Comparison of ENCODE assay signal across 15 cellular contexts in the genomic region with DNA sequence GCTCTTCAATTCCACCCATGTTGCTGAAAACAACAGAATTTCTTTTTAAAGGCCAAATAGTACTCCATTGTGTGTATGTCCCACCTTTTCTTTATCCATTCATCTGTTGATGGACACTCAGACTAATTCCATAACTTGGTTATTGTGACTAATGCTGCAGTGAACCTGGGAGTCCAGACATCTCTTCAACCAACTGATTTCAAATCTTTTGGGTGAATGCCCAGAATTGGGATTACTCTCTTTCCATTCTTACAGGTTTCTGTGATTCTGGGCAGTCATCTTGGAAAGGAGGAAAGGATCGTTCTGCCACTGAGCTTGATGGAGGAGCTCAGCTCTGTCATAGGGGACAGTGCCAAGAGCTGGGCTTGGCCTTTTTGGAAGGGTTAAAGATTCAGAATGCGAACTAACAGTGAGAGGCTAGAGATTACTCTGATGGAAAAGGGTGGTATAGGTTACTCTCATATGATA. TPM values are rescaled to one million over a fixed set of nuclear protein-coding genes. Genes with fewer than 3 reads are reported as not detected.
A peak's percentile ranks its signal among the peaks of the same experiment; 100 is the strongest.
DNase-seq lines count a peak whose midpoint lies in the region; ATAC-seq and TF ChIP-seq lines count a peak whose summit lies in the region.
"Had no signal": no experiment of that assay in that cellular context is flagged by ENCODE, and none has a peak within 500 bp of the region (broad histone marks: within the 10 kb centered on the region; RNA-seq: fewer than 3 reads in every experiment).

No MANE protein-coding gene starts in this region.

- no peaks in the 10 kb centered on the region for H4K20me1 ChIP-seq in osteoblast (ENCODE audit: insufficient read depth, low read length)

- H3K36me3 ChIP-seq in osteoblast (ENCODE audit: insufficient read depth, low read length) (no peaks in the 10 kb centered on the region), lower lobe of right lung (no peaks in the 10 kb centered on the region)

- intact Hi-C loops in lower lobe of right lung (cut with DNase I), result no loop called here

- H3K9me3 ChIP-seq in osteoblast (ENCODE audit: low read depth, low read length), result no peaks in the 10 kb centered on the region
- no peaks in the 10 kb centered on the region for H3K9me3 ChIP-seq in lower lobe of right lung
- H3K9me3 ChIP-seq: Caco-2 had no signal

- H3K4me3 ChIP-seq in choroid plexus epithelial cell (ENCODE audit: low read depth, low read length), result no peak overlapping the region
- H3K4me3 ChIP-seq in osteoblast (ENCODE audit: insufficient read depth, low read length), result no peak overlapping the region
- H3K4me3 ChIP-seq in lower lobe of right lung, result no peak overlapping the region

- TF ChIP-seq CTCF in choroid plexus epithelial cell (conservative IDR thresholded peaks at IDR 0.05; ENCODE audit: low read depth, low read length) (no peak), osteoblast (IDR thresholded peaks at IDR 0.05; ENCODE audit: extremely low read depth, low read depth, low read length) (no peak), lower lobe of right lung (IDR thresholded peaks at IDR 0.05) (no peak)

- H3K27ac ChIP-seq in osteoblast (ENCODE audit: low read depth, low read length) (peak overlapping the region; percentile 20), lower lobe of right lung (no peak overlapping the region)

- H3K4me1 ChIP-seq in osteoblast (ENCODE audit: insufficient read depth, low read length) (peaks cover 25% of the 10 kb centered on the region), lower lobe of right lung (peaks cover 34% of the 10 kb centered on the region)
- H3K4me1 ChIP-seq: Caco-2 had no signal

- H2AFZ ChIP-seq in osteoblast (ENCODE audit: low read length), result no peak overlapping the region

- no peak overlapping the region for H3K4me2 ChIP-seq in osteoblast (ENCODE audit: insufficient read depth, low read length)

- H3K27me3 ChIP-seq in osteoblast (ENCODE audit: insufficient read depth, low read length) (no peaks in the 10 kb centered on the region), lower lobe of right lung (ENCODE audit: low read depth) (no peaks in the 10 kb centered on the region)

- peak; percentile 64 for DNase-seq in GM04504 (ENCODE audit: low read depth)
- DNase-seq in NCI-H524 (lab: John Stamatoyannopoulos, UW), result peak; percentile 80 to 82
- peak; percentile 79 for DNase-seq in choroid plexus epithelial cell (ENCODE audit: low read depth)
- no peak for DNase-seq in osteoblast (ENCODE audit: insufficient read length, low spot score, missing footprints)
- no peak for DNase-seq in mucosa of gallbladder (ENCODE audit: low spot score)
- DNase-seq in lower lobe of right lung, result no peak
- no peak for DNase-seq in Ammon's horn (ENCODE audit: low spot score)
- DNase-seq: activated CD4-positive, alpha-beta T cell treated with anti-CD3 and anti-CD28 coated beads, Interleukin-2, amount 50 U/mL, for 1 hour; activated gamma-delta T cell treated with Interleukin-2 at 50 U/mL for 16 hours; Caco-2; effector memory CD8-positive, alpha-beta T cell; nephron progenitor cell; stimulated activated CD4-positive, alpha-beta T cell treated with anti-CD3 and anti-CD28 coated beads, Interleukin-12 subunit alpha, Interleukin-12 subunit beta, amount 100 ng/mL, for 4 hours; SW 1271 had no signal

- ATAC-seq in HG03175 (IDR thresholded peaks at IDR 0.05; ENCODE audit: unreplicated experiment), result no peak
- ATAC-seq in lower lobe of right lung, result no peak
- ATAC-seq: effector memory CD8-positive, alpha-beta T cell had no signal

- no peaks in the 10 kb centered on the region for H3K79me2 ChIP-seq in osteoblast (ENCODE audit: insufficient read depth, low read length)

RNA-seq across cellular contexts. Expression of gene HIC1, which starts 48.1 kb away (rescaled TPM):
- 18.5 and 19.7 TPM in 2 replicates for total RNA-seq in osteoblast
- 20.8 TPM for total RNA-seq in mucosa of gallbladder
- total RNA-seq in lower lobe of right lung, result 20.6 TPM

Comparison
In these comparisons a context has a peak if more than half of its experiments do, and no peak if none do; other contexts are left out.
1. DNase-seq: peak in GM04504 (single experiment), NCI-H524 (2 of 2) and choroid plexus epithelial cell (single experiment); none in osteoblast (single experiment), mucosa of gallbladder (single experiment), lower lobe of right lung (single experiment) and Ammon's horn (single experiment).